29 cellular contexts compared by ENCODE assay signal in the genomic region with DNA sequence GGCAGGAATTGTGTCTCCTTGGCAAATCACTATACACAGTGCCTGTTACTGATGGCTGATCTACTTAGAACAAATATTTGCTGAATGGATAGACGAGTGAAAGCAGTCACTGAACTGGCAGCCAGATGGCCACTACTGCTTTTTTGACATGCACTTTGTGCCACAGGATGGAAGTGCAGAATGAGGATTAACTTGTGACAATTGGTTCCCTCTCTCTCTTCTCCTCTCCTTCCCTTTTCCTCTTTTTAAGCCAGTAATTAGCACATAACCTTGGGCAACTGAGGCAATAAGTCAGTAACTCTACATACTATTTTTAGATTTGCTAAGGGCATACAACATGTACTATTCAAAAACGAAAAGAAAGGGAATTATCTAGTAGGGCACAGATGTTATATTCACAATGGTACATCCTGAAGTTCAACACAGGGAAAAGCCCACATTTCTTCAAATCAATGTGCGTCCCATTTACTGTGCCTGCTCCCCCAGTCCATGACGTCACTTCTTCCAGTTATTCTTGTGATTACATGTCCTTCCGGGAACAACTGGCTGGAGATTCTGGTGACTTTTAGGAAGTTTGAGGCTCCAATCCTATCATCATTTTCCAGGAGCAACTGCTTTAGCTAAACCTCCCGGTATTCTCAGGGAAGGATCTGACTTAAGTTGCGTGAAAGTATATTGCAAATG. TPM values are rescaled to one million over a fixed set of nuclear protein-coding genes. Genes with fewer than 3 reads are reported as not detected.
"Had no signal": no experiment of that assay in that cellular context is flagged by ENCODE, and none has a peak within 500 bp of the region (broad histone marks: within the 10 kb centered on the region; RNA-seq: fewer than 3 reads in every experiment).

No MANE protein-coding gene starts in this region.

- H3K27me3 ChIP-seq: gastrocnemius medialis, hepatocyte, ovary, sigmoid colon, uterus had no signal

- H3K9me3 Mint-ChIP-seq: activated T-helper 2 cell treated with anti-CD3 and anti-CD28 coated beads, Interferon-gamma antibody, Interleukin-2, Interleukin-4, amounts not matched to agents 10 μg/mL and 5 μg/mL and 100 μg/mL, durations not matched to agents 14 hours and 24 hours and 36 hours; nephron; stimulated activated naive CD8-positive, alpha-beta T cell treated with anti-CD3 and anti-CD28 coated beads, Interleukin-15, Interleukin-2, amounts not matched to agents 100 ng/mL and 50 ng/mL, for 24 hours; T-helper 1 cell treated with Interleukin-12 subunit alpha and Interleukin-12 subunit beta and Interleukin-4 antibody, amounts not matched to agents 30 μg/mL and 1 μg/mL, for 36 hours had no signal

- H3K9me3 ChIP-seq: ovary, uterus had no signal

- H3K36me3 ChIP-seq: gastrocnemius medialis, ovary, sigmoid colon, thoracic aorta, uterus had no signal

- ATAC-seq: activated CD8-positive, alpha-beta memory T cell treated with anti-CD3 and anti-CD28 coated beads, Interleukin-2, amount 10 ng/mL, durations not matched to agents 7 days and 5 days; activated CD8-positive, alpha-beta T cell treated with anti-CD3 and anti-CD28 coated beads for 36 hours; activated naive CD8-positive, alpha-beta T cell treated with anti-CD3 and anti-CD28 coated beads, Interleukin-2, amount 50 U/mL, for 24 hours; gastrocnemius medialis; stimulated activated effector memory CD8-positive, alpha-beta T cell treated with anti-CD3 and anti-CD28 coated beads, Interleukin-12 subunit alpha, Interleukin-12 subunit beta, amount 100 ng/mL, for 72 hours; WTC11 had no signal

- H3K27ac Mint-ChIP-seq: activated CD8-positive, alpha-beta memory T cell treated with anti-CD3 and anti-CD28 coated beads, Interleukin-2, amount 10 ng/mL, durations not matched to agents 7 days and 5 days; activated CD8-positive, alpha-beta T cell treated with anti-CD3 and anti-CD28 coated beads for 36 hours; activated naive CD4-positive, alpha-beta T cell treated with anti-CD3 and anti-CD28 coated beads, Interleukin-2, amount 50 U/mL, for 24 hours; activated naive CD8-positive, alpha-beta T cell treated with anti-CD3 and anti-CD28 coated beads, Interleukin-2, amount 50 U/mL, for 24 hours; activated T-helper 2 cell treated with anti-CD3 and anti-CD28 coated beads, Interferon-gamma antibody, Interleukin-2, Interleukin-4, amounts not matched to agents 10 μg/mL and 5 μg/mL and 100 μg/mL, durations not matched to agents 14 hours and 24 hours and 36 hours; nephron; progenitor cell of endocrine pancreas; stimulated activated effector memory CD8-positive, alpha-beta T cell treated with anti-CD3 and anti-CD28 coated beads, Interleukin-12 subunit alpha, Interleukin-12 subunit beta, amount 100 ng/mL, for 72 hours; stimulated activated naive CD8-positive, alpha-beta T cell treated with anti-CD3 and anti-CD28 coated beads, Interleukin-15, Interleukin-2, amounts not matched to agents 100 ng/mL and 50 ng/mL, for 24 hours; T-helper 1 cell treated with Interleukin-12 subunit alpha and Interleukin-12 subunit beta and Interleukin-4 antibody, amounts not matched to agents 30 μg/mL and 1 μg/mL, for 36 hours; WTC11 had no signal

- H3K4me3 ChIP-seq: gastrocnemius medialis, hepatocyte, ovary, sigmoid colon, thoracic aorta, uterus had no signal

- H3K36me3 Mint-ChIP-seq: activated CD8-positive, alpha-beta memory T cell treated with anti-CD3 and anti-CD28 coated beads, Interleukin-2, amount 10 ng/mL, durations not matched to agents 7 days and 5 days; stimulated activated effector memory CD8-positive, alpha-beta T cell treated with anti-CD3 and anti-CD28 coated beads, Interleukin-12 subunit alpha, Interleukin-12 subunit beta, amount 100 ng/mL, for 72 hours; WTC11 had no signal

- H3K4me1 ChIP-seq: sigmoid colon, uterus had no signal

- H3K4me3 Mint-ChIP-seq: activated CD8-positive, alpha-beta memory T cell treated with anti-CD3 and anti-CD28 coated beads, Interleukin-2, amount 10 ng/mL, durations not matched to agents 7 days and 5 days; activated CD8-positive, alpha-beta T cell treated with anti-CD3 and anti-CD28 coated beads for 36 hours; activated naive CD4-positive, alpha-beta T cell treated with anti-CD3 and anti-CD28 coated beads, Interleukin-2, amount 50 U/mL, for 24 hours; activated naive CD8-positive, alpha-beta T cell treated with anti-CD3 and anti-CD28 coated beads, Interleukin-2, amount 50 U/mL, for 24 hours; nephron; stimulated activated effector memory CD8-positive, alpha-beta T cell treated with anti-CD3 and anti-CD28 coated beads, Interleukin-12 subunit alpha, Interleukin-12 subunit beta, amount 100 ng/mL, for 72 hours; stimulated activated naive CD8-positive, alpha-beta T cell treated with anti-CD3 and anti-CD28 coated beads, Interleukin-15, Interleukin-2, amounts not matched to agents 100 ng/mL and 50 ng/mL, for 24 hours; T-helper 1 cell treated with Interleukin-12 subunit alpha and Interleukin-12 subunit beta and Interleukin-4 antibody, amounts not matched to agents 30 μg/mL and 1 μg/mL, for 36 hours; WTC11 had no signal

- H3K27ac ChIP-seq: gastrocnemius medialis, hepatocyte, ovary, sigmoid colon, thoracic aorta, uterus had no signal

- DNase-seq: activated CD4-positive, alpha-beta T cell treated with anti-CD3 and anti-CD28 coated beads for 1 hour; activated CD4-positive, alpha-beta T cell treated with anti-CD3 and anti-CD28 coated beads, Interleukin-2, amount 50 U/mL, for 1 hour; activated CD8-positive, alpha-beta memory T cell treated with anti-CD3 and anti-CD28 coated beads, Interleukin-2, amount 10 ng/mL, durations not matched to agents 7 days and 5 days; activated CD8-positive, alpha-beta T cell treated with anti-CD3 and anti-CD28 coated beads for 36 hours; activated naive CD8-positive, alpha-beta T cell treated with anti-CD3 and anti-CD28 coated beads, Interleukin-2, amount 50 U/mL, for 24 hours; activated T-cell treated with anti-CD3 and anti-CD28 coated beads, Interleukin-2, amount 50 U/mL, for 48 hours; amygdala; effector CD8-positive, alpha-beta T cell; gastrocnemius medialis; glutamatergic neuron; islet precursor cell; mammary epithelial cell; ovary; sigmoid colon; small intestine; stimulated activated CD4-positive, alpha-beta T cell treated with anti-CD3 and anti-CD28 coated beads, Interleukin-4, amount 100 ng/mL, for 24 hours; T-helper 9 cell; trophoblast cell; uterus had no signal

RNA-seq across cellular contexts. Expression of gene RAMACL, which starts 57.6 kb away (rescaled TPM):
- total RNA-seq: activated T-helper 2 cell treated with anti-CD3 and anti-CD28 coated beads, Interferon-gamma antibody, Interleukin-2, Interleukin-4, amounts not matched to agents 10 μg/mL and 5 μg/mL and 100 μg/mL, durations not matched to agents 14 hours and 24 hours and 36 hours had no signal
